Comparison of ENCODE assay signal across 15 cellular contexts in the genomic region with DNA sequence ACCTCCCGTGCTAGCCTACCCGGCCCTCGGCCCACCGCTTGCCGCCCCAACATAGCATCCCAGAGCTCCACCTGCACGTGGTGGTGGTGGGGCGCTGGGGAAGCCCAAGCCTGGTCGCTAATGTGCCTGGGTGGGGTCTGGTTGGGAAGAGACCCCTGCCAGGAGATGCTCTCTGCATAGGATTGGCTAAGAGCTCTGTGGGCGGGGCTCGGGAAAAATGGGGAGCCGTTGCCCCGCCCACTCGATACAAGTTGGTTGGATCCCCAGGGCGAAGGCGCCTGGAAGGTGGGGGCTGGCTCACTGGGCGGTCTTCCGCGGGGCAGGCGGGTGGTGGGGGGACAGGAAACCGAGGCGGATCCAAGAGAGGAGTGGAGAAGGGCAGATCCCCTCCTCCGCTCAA. TPM values are rescaled to one million over a fixed set of nuclear protein-coding genes. Genes with fewer than 3 reads are reported as not detected.
DNase-seq lines count a peak whose midpoint lies in the region; ATAC-seq, FAIRE-seq and TF ChIP-seq lines count a peak whose summit lies in the region.
"Had no signal": no experiment of that assay in that cellular context is flagged by ENCODE, and none has a peak within 500 bp of the region (broad histone marks: within the 10 kb centered on the region; RNA-seq: fewer than 3 reads in every experiment).

No MANE protein-coding gene starts in this region.

- WGBS in neuronal stem cell (ENCODE audit: extremely low coverage in 2 of 2, insufficient read length in 2 of 2, insufficient replicate concordance in 1 of 2), 2 donors: no CpG with 5 or more reads among the region's 22 CpGs

- H2BK12ac ChIP-seq in neuronal stem cell (ENCODE audit: low read length): peak overlapping the region; percentile 18

- H2BK5ac ChIP-seq in neuronal stem cell (ENCODE audit: low read length): peak overlapping the region; percentile 61

- H4K8ac ChIP-seq in neuronal stem cell (ENCODE audit: low read depth, low read length): no peak overlapping the region

- CTCF ChIA-PET in CD8-positive, alpha-beta T cell (lab: Charles Lee): interaction anchor here (0.7 to 4.3 kb wide), 30 partner anchors 8 to 259 kb away, joined by 3 to 69 read pairs (median 4); a partner anchor contains a TSS

- H3K27ac ChIP-seq in CD8-positive, alpha-beta T cell (ENCODE audit: low read depth, low read length): no peak overlapping the region
- H3K27ac ChIP-seq in dorsolateral prefrontal cortex: peak overlapping the region in 39 of 59 donors; percentile 0 to 79 (median 46)
- no peak overlapping the region for H3K27ac ChIP-seq in neuronal stem cell (replicated peaks; ENCODE audit: low read length)
- H3K27ac ChIP-seq: gastrocnemius medialis, SJSA1 had no signal

- H3K9me3 ChIP-seq in CD8-positive, alpha-beta T cell (ENCODE audit: low read length): no peaks in the 10 kb centered on the region
- no peaks in the 10 kb centered on the region for H3K9me3 ChIP-seq in neuronal stem cell (replicated peaks in 1 of 2; ENCODE audit: control insufficient read depth in 2 of 2, insufficient read depth in 1 of 2, low read depth in 1 of 2, low read length in 2 of 2)
- H3K9me3 ChIP-seq: gastrocnemius medialis, SJSA1 had no signal

- peak overlapping the region; percentile 70 for H3K4me3 Mint-ChIP-seq in CD8-positive, alpha-beta T cell

- TF ChIP-seq CTCF in CD8-positive, alpha-beta T cell (IDR thresholded peaks at IDR 0.05): no peak
- no peak for TF ChIP-seq CTCF in dorsolateral prefrontal cortex (IDR thresholded peaks at IDR 0.05 in 54 of 56, conservative IDR thresholded peaks at IDR 0.05 in 2 of 56; ENCODE audit: low read depth in 1 of 56, partially characterized antibody in 56 of 56)

- H3K18ac ChIP-seq in neuronal stem cell (ENCODE audit: low read length): peak overlapping the region; percentile 88

- no peaks in the 10 kb centered on the region for H3K36me3 Mint-ChIP-seq in CD8-positive, alpha-beta T cell
- H3K36me3 Mint-ChIP-seq: CD4-positive, CD25-positive, alpha-beta regulatory T cell had no signal

- H2AFZ ChIP-seq in neuronal stem cell (ENCODE audit: low read length): peak overlapping the region; percentile 64

- H3K4me1 ChIP-seq in CD8-positive, alpha-beta T cell (ENCODE audit: insufficient read depth, low read length): peaks cover 10% of the 10 kb centered on the region
- H3K4me1 ChIP-seq in neuronal stem cell (ENCODE audit: control insufficient read depth in 2 of 2, insufficient read depth in 1 of 2, low read depth in 1 of 2, low read length in 2 of 2): peaks cover 23 to 27% of the 10 kb centered on the region in 2 donors
- H3K4me1 ChIP-seq: gastrocnemius medialis, SJSA1 had no signal

- peak overlapping the region; percentile 93 for H2AK5ac ChIP-seq in neuronal stem cell (ENCODE audit: low read depth, low read length)

- no peak overlapping the region for H3K27ac Mint-ChIP-seq in CD8-positive, alpha-beta T cell

- no peak overlapping the region for H3K9ac ChIP-seq in neuronal stem cell (ENCODE audit: low read depth, low read length, poor library complexity)

- no peaks in the 10 kb centered on the region for H3K36me3 ChIP-seq in CD8-positive, alpha-beta T cell (ENCODE audit: insufficient read depth, low read length)
- no peaks in the 10 kb centered on the region for H3K36me3 ChIP-seq in neuronal stem cell (replicated peaks in 1 of 2; ENCODE audit: control insufficient read depth in 2 of 2, insufficient read depth in 2 of 2, low read length in 2 of 2)
- H3K36me3 ChIP-seq: gastrocnemius medialis, SJSA1 had no signal

- no peak overlapping the region for H3K14ac ChIP-seq in neuronal stem cell (ENCODE audit: low read length)

- no peaks in the 10 kb centered on the region for H3K9me3 Mint-ChIP-seq in CD8-positive, alpha-beta T cell

- H2BK15ac ChIP-seq in neuronal stem cell (ENCODE audit: low read length): no peak overlapping the region

- H3K4me3 ChIP-seq in CD8-positive, alpha-beta T cell (ENCODE audit: low read depth, low read length): peak overlapping the region; percentile 12
- H3K4me3 ChIP-seq in Jurkat, Clone E6-1 (ENCODE audit: low read length): peak overlapping the region; percentile 28
- H3K4me3 ChIP-seq in dorsolateral prefrontal cortex (peak overlapping the region in 5 of 59 donors; percentile 5 to 28 (median 23)), neuronal stem cell (ENCODE audit: low read length in 2 of 2) (no peak overlapping the region)
- H3K4me3 ChIP-seq: SJSA1 had no signal

- POLR2A ChIA-PET in CD8-positive, alpha-beta T cell (lab: Charles Lee): no interaction called here

- peaks cover 9% of the 10 kb centered on the region for H3K4me1 Mint-ChIP-seq in CD8-positive, alpha-beta T cell (ENCODE audit: low read depth)

- no peak for DNase-seq in CD8-positive, alpha-beta T cell
- peak; percentile 22 for DNase-seq in Jurkat, Clone E6-1 (ENCODE audit: low read depth, low spot score)
- DNase-seq in dorsolateral prefrontal cortex: no peak
- no peak for DNase-seq in neuronal stem cell (ENCODE audit: low spot score)
- DNase-seq in HTR-8/SVneo (ENCODE audit: insufficient read length, low spot score): no peak
- no peak for DNase-seq in SW 1271 (lab: John Stamatoyannopoulos, UW)
- no peak for DNase-seq in occipital lobe (lab: John Stamatoyannopoulos, UW)
- DNase-seq: gastrocnemius medialis, islet precursor cell, NCI-H226 had no signal

- no peak for ATAC-seq in CD8-positive, alpha-beta T cell

- no peak overlapping the region for H4K91ac ChIP-seq in neuronal stem cell (ENCODE audit: low read depth, low read length, poor library complexity)

- no peak overlapping the region for H3K4ac ChIP-seq in neuronal stem cell (ENCODE audit: low read length)

- intact Hi-C loops in CD8-positive, alpha-beta T cell (cut with DNase I, micrococcal nuclease): loop anchor here in 1 of 2 experiments (2.0 to 5.0 kb wide), 2 partner anchors 179 to 684 kb away; no protein-coding TSS in a partner anchor
- intact Hi-C loops in dorsolateral prefrontal cortex (cut with DNase I): loop anchor here (2.0 to 5.0 kb wide), 3 partner anchors 39 to 121 kb away; no protein-coding TSS in a partner anchor

- H3K79me1 ChIP-seq in neuronal stem cell (ENCODE audit: low read depth, low read length): no peaks in the 10 kb centered on the region

- H3K27me3 ChIP-seq in CD8-positive, alpha-beta T cell (ENCODE audit: insufficient read depth, low read length): peaks cover under 1% of the 10 kb centered on the region
- H3K27me3 ChIP-seq in dorsolateral prefrontal cortex: peaks cover 0 to 17% (median 0%) of the 10 kb centered on the region in 45 donors
- no peaks in the 10 kb centered on the region for H3K27me3 ChIP-seq in neuronal stem cell (ENCODE audit: control insufficient read depth in 3 of 3, insufficient read depth in 3 of 3, low read depth in 1 of 3, low read length in 3 of 3)

- FAIRE-seq in HTR-8/SVneo (lab: Jason Lieb, UNC): no peak
- FAIRE-seq: H54 had no signal

- peaks cover 31% of the 10 kb centered on the region for H3K27me3 Mint-ChIP-seq in CD8-positive, alpha-beta T cell (ENCODE audit: low read depth)

- no peak overlapping the region for H3K23ac ChIP-seq in neuronal stem cell (ENCODE audit: low read depth, low read length, poor library complexity)

- H2BK120ac ChIP-seq in neuronal stem cell (ENCODE audit: low read depth, low read length): no peak overlapping the region

- H3K4me2 ChIP-seq in neuronal stem cell (ENCODE audit: insufficient read depth, low read length, poor library complexity, severe bottlenecking): no peak overlapping the region

RNA-seq across cellular contexts. Expression of a gene that starts 7.6 kb away (rescaled TPM):
- total RNA-seq in CD8-positive, alpha-beta T cell: not detected
- polyA plus RNA-seq in Jurkat, Clone E6-1 (2012; ENCODE audit: insufficient read depth, insufficient read length): 1.8 TPM
- total RNA-seq in dorsolateral prefrontal cortex: 10 to 100 TPM in 46 of 120 experiments, 1 to 10 TPM in 74; 1.3 to 19.6 (median 9.1) TPM
- polyA plus RNA-seq in neuronal stem cell (2013, experiment 1 of 2): 1.5 TPM
- 1.4 TPM for polyA plus RNA-seq in neuronal stem cell (2013, experiment 2 of 2)
- total RNA-seq in occipital lobe: 3.1 TPM
- total RNA-seq: activated CD8-positive, alpha-beta memory T cell treated with anti-CD3 and anti-CD28 coated beads for 36 hours; CD4-positive, CD25-positive, alpha-beta regulatory T cell; SJSA1; skeletal muscle tissue had no signal
- polyA plus RNA-seq: CD4-positive, CD25-positive, alpha-beta regulatory T cell had no signal

Comparison
In these comparisons a context has a peak if more than half of its experiments do, and no peak if none do; other contexts are left out.
1. H3K27ac ChIP-seq: peak in dorsolateral prefrontal cortex (39 of 59); none in CD8-positive, alpha-beta T cell (single experiment) and neuronal stem cell (single experiment).
2. H3K4me3 ChIP-seq: peak in CD8-positive, alpha-beta T cell (single experiment) and Jurkat, Clone E6-1 (single experiment); none in neuronal stem cell (0 of 2).